ENCODE assay signal across 8 cellular contexts in the genomic region with DNA sequence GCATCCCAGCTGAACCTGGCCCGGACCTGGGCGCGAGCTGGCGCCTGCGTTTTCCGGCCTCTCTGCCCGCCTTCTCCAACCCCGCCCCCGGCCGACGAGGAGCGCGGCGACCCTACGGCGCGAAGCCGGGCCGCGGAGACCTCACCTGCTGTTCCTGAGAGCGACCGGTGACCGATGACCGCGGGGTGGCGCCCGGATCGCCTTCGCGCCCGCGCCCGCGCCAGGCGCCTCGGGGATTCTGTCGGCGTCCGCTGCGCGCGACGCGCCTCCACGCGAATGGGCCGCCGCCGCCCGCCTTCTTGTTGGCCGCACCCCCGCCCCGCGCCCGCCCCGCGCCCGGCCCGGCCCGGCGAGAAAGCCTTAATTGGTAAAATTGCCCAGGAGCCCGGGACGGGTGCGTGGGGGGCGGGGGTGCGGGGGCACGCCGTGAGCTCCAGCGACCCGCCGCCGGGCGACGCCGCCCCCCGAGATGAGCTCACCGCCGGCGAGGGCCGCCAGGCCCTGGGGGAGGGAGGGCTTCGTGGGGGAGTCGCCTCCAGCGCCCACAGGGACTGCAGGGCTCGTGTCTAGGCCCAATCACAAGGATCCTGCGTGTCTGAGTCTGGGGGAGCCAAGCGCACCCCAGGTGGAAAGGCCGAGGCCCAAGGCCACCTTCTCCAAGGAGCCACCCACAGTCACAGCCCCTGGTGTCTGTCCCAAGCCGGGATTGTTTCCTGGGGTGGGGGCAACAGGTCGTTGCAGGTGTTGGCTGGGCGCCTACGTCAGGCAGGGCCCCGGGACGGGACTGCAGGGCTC. TPM values are rescaled to one million over a fixed set of nuclear protein-coding genes. Genes with fewer than 3 reads are reported as not detected.
DNase-seq lines count a peak whose midpoint lies in the region; ATAC-seq and TF ChIP-seq lines count a peak whose summit lies in the region.

A gene with protein sequence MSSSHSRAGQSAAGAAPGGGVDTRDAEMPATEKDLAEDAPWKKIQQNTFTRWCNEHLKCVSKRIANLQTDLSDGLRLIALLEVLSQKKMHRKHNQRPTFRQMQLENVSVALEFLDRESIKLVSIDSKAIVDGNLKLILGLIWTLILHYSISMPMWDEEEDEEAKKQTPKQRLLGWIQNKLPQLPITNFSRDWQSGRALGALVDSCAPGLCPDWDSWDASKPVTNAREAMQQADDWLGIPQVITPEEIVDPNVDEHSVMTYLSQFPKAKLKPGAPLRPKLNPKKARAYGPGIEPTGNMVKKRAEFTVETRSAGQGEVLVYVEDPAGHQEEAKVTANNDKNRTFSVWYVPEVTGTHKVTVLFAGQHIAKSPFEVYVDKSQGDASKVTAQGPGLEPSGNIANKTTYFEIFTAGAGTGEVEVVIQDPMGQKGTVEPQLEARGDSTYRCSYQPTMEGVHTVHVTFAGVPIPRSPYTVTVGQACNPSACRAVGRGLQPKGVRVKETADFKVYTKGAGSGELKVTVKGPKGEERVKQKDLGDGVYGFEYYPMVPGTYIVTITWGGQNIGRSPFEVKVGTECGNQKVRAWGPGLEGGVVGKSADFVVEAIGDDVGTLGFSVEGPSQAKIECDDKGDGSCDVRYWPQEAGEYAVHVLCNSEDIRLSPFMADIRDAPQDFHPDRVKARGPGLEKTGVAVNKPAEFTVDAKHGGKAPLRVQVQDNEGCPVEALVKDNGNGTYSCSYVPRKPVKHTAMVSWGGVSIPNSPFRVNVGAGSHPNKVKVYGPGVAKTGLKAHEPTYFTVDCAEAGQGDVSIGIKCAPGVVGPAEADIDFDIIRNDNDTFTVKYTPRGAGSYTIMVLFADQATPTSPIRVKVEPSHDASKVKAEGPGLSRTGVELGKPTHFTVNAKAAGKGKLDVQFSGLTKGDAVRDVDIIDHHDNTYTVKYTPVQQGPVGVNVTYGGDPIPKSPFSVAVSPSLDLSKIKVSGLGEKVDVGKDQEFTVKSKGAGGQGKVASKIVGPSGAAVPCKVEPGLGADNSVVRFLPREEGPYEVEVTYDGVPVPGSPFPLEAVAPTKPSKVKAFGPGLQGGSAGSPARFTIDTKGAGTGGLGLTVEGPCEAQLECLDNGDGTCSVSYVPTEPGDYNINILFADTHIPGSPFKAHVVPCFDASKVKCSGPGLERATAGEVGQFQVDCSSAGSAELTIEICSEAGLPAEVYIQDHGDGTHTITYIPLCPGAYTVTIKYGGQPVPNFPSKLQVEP (N-terminal part only) (minus strand): TSS at position 274 of the 795 bp plus-strand sequence. CDS start 3,389 bp downstream, outside the sequence.

- H3K9me3 ChIP-seq in SK-N-MC (ENCODE audit: low read depth, low read length) (no peaks in the 10 kb centered on the region), muscle layer of duodenum (ENCODE audit: control insufficient read depth in 1 of 2, low read length in 2 of 2) (no peaks in the 10 kb centered on the region), uterus (no peaks in the 10 kb centered on the region)

- H3K27ac ChIP-seq in SK-N-MC (peak within 1 kb of the TSS; percentile 73; the same call in 1 of the 2 replicates), muscle layer of duodenum (ENCODE audit: low read length) (peak within 1 kb of the TSS; percentile 74), uterus (peak within 1 kb of the TSS; percentile 95 to 98)

- peak; percentile 57 for DNase-seq in stimulated activated CD4-positive, alpha-beta T cell treated with anti-CD3 and anti-CD28 coated beads, Interleukin-15, amount 100 ng/mL, for 24 hours
- DNase-seq in stimulated activated CD4-positive, alpha-beta T cell treated with anti-CD3 and anti-CD28 coated beads, Interleukin-1b, Interleukin-23, amount 100 ng/mL, for 48 hours, result no peak
- DNase-seq in SK-N-MC (ENCODE audit: low read depth, low spot score), result no peak
- peak; percentile 15 for DNase-seq in epithelial cell of esophagus (ENCODE audit: low read depth)
- peak; percentile 79 to 82 for DNase-seq in uterus

- intact Hi-C loops in uterus (cut with DNase I; ENCODE audit: low total_unique reads), result no loop called here

- ATAC-seq in GM18498 (IDR thresholded peaks at IDR 0.05; ENCODE audit: unreplicated experiment) (no peak), HG02759 (IDR thresholded peaks at IDR 0.05; ENCODE audit: unreplicated experiment) (no peak)

- H3K4me3 ChIP-seq in SK-N-MC, result peak within 1 kb of the TSS; percentile 77
- H3K4me3 ChIP-seq in epithelial cell of esophagus (ENCODE audit: low read length), result peak within 1 kb of the TSS; percentile 61
- peak within 1 kb of the TSS; percentile 62 to 84 for H3K4me3 ChIP-seq in muscle layer of duodenum (ENCODE audit: low read depth in 1 of 2, low read length in 2 of 2)
- H3K4me3 ChIP-seq in uterus, result peak within 1 kb of the TSS; percentile 56 to 64

- TF ChIP-seq POLR2A in uterus (IDR thresholded peaks at IDR 0.05), result peak; percentile 23 to 60

- H3K9ac ChIP-seq in SK-N-MC (ENCODE audit: insufficient read length), result peak within 1 kb of the TSS; percentile 77

- no peaks in the 10 kb centered on the region for H3K27me3 ChIP-seq in muscle layer of duodenum (ENCODE audit: low read depth, low read length)
- H3K27me3 ChIP-seq in uterus, result no peaks in the 10 kb centered on the region

- H3K4me1 ChIP-seq in muscle layer of duodenum (ENCODE audit: control insufficient read depth in 1 of 2, insufficient read depth in 2 of 2, low read length in 2 of 2), result peaks cover 0 to 9% of the 10 kb centered on the region in 2 donors
- H3K4me1 ChIP-seq in uterus, result no peaks in the 10 kb centered on the region

- peaks cover 6% of the 10 kb centered on the region; the same call in 1 of the 2 replicates for H3K36me3 ChIP-seq in SK-N-MC (ENCODE audit: insufficient read depth, low read length)
- peaks cover 0 to 3% of the 10 kb centered on the region in 2 donors for H3K36me3 ChIP-seq in muscle layer of duodenum (ENCODE audit: control insufficient read depth in 1 of 2, insufficient read depth in 2 of 2, low read length in 2 of 2)
- no peaks in the 10 kb centered on the region for H3K36me3 ChIP-seq in uterus

- TF ChIP-seq CTCF in epithelial cell of esophagus (IDR thresholded peaks at IDR 0.05; ENCODE audit: insufficient read depth, low read depth, low read length, missing control alignments) (no peak), uterus (IDR thresholded peaks at IDR 0.05) (peak in 3 of 4 experiments; percentile 5 to 23 (median 18))

RNA-seq across cellular contexts. Expression of the gene that starts here (rescaled TPM):
- 1,000 to 10,000 TPM; 1,067 to 4,271 (median 2,911) TPM for total RNA-seq in uterus

Comparison
In these comparisons a context has a peak if more than half of its experiments do, and no peak if none do; other contexts are left out.
1. DNase-seq: peak in stimulated activated CD4-positive, alpha-beta T cell treated with anti-CD3 and anti-CD28 coated beads, Interleukin-15, amount 100 ng/mL, for 24 hours (single experiment), epithelial cell of esophagus (single experiment) and uterus (2 of 2); none in stimulated activated CD4-positive, alpha-beta T cell treated with anti-CD3 and anti-CD28 coated beads, Interleukin-1b, Interleukin-23, amount 100 ng/mL, for 48 hours (single experiment) and SK-N-MC (single experiment).
2. Peak in every context shown above with its lines, with median percentiles within 50 percentile points of each other: H3K27ac ChIP-seq and H3K4me3 ChIP-seq.